In genomic region chr14:63663428-63664142, GRCh38 we compare ENCODE assay signal across 20 cellular contexts. TPM values are rescaled to one million over a fixed set of nuclear protein-coding genes. Genes with fewer than 3 reads are reported as not detected.
A peak's percentile ranks its signal among the peaks of the same experiment; 100 is the strongest.
DNase-seq lines count a peak whose midpoint lies in the region; ATAC-seq lines count a peak whose summit lies in the region.
"Had no signal": no experiment of that assay in that cellular context is flagged by ENCODE, and none has a peak within 500 bp of the region (broad histone marks: within the 10 kb centered on the region; RNA-seq: fewer than 3 reads in every experiment).

No MANE protein-coding gene starts in this region.

- no peaks in the 10 kb centered on the region for H3K27me3 ChIP-seq in MG63
- H3K27me3 ChIP-seq: esophagus squamous epithelium, right atrium auricular region had no signal

- no peak overlapping the region for H3K27ac ChIP-seq in substantia nigra (ENCODE audit: low read depth, low read length, poor library complexity, severe bottlenecking)
- H3K27ac ChIP-seq: esophagus squamous epithelium, right atrium auricular region had no signal

- H3K9me3 Mint-ChIP-seq in natural killer cell treated with Interleukin-12 subunit alpha and Interleukin-12 subunit beta and Interleukin-15 and Interleukin-18, amount 100 ng/mL, for 72 hours: no peaks in the 10 kb centered on the region
- H3K9me3 Mint-ChIP-seq: activated T-cell treated with anti-CD3 and anti-CD28 coated beads, Interleukin-2, amount 50 U/mL, for 24 hours; nephron had no signal

- no peak overlapping the region for H3K4me3 ChIP-seq in MG63
- H3K4me3 ChIP-seq: esophagus squamous epithelium, right atrium auricular region had no signal

- H3K9me3 ChIP-seq in MG63: no peaks in the 10 kb centered on the region
- H3K9me3 ChIP-seq: esophagus squamous epithelium, right atrium auricular region had no signal

- no peak overlapping the region for H3K27ac Mint-ChIP-seq in natural killer cell treated with Interleukin-12 subunit alpha and Interleukin-12 subunit beta and Interleukin-15 and Interleukin-18, amount 100 ng/mL, for 72 hours
- H3K27ac Mint-ChIP-seq: activated T-cell treated with anti-CD3 and anti-CD28 coated beads, Interleukin-2, amount 50 U/mL, for 24 hours; nephron had no signal

- H3K36me3 Mint-ChIP-seq in natural killer cell treated with Interleukin-12 subunit alpha and Interleukin-12 subunit beta and Interleukin-15 and Interleukin-18, amount 100 ng/mL, for 72 hours: no peaks in the 10 kb centered on the region

- no peaks in the 10 kb centered on the region for H3K4me1 Mint-ChIP-seq in natural killer cell treated with Interleukin-12 subunit alpha and Interleukin-12 subunit beta and Interleukin-15 and Interleukin-18, amount 100 ng/mL, for 72 hours (ENCODE audit: low read depth in 2 of 2)
- H3K4me1 Mint-ChIP-seq: nephron had no signal

- ATAC-seq in GM18909 (IDR thresholded peaks at IDR 0.05; ENCODE audit: poor library complexity, unreplicated experiment) (peak; percentile 42), GM21515 (IDR thresholded peaks at IDR 0.05; ENCODE audit: unreplicated experiment) (no peak)
- peak; percentile 53 to 56 for ATAC-seq in natural killer cell treated with Interleukin-12 subunit alpha and Interleukin-12 subunit beta and Interleukin-15 and Interleukin-18, amount 100 ng/mL, for 72 hours
- ATAC-seq: left ventricle myocardium superior had no signal

- H3K4me3 Mint-ChIP-seq in natural killer cell treated with Interleukin-12 subunit alpha and Interleukin-12 subunit beta and Interleukin-15 and Interleukin-18, amount 100 ng/mL, for 72 hours: no peak overlapping the region
- H3K4me3 Mint-ChIP-seq: activated T-cell treated with anti-CD3 and anti-CD28 coated beads, Interleukin-2, amount 50 U/mL, for 24 hours; CD14-positive monocyte; nephron had no signal

- DNase-seq in MG63: peak; percentile 6
- peak; percentile 9 for DNase-seq in dermis blood vessel endothelial cell
- no peak for DNase-seq in natural killer cell treated with Interleukin-12 subunit alpha and Interleukin-12 subunit beta and Interleukin-15 and Interleukin-18, amount 100 ng/mL, for 72 hours (ENCODE audit: low spot score)
- DNase-seq in NCI-H446 treated with DMSO at 0.1 percent for 48 hours (lab: John Stamatoyannopoulos, UW): no peak
- no peak for DNase-seq in stimulated activated CD4-positive, alpha-beta T cell treated with anti-CD3 and anti-CD28 coated beads, Interleukin-4, amount 100 ng/mL, for 24 hours
- DNase-seq in substantia nigra (lab: John Stamatoyannopoulos, UW): no peak
- DNase-seq: activated CD4-positive, CD25-positive, alpha-beta regulatory T cell treated with anti-CD3 and anti-CD28 coated beads, Interleukin-2, amount 50 U/mL, for 72 hours; activated T-cell treated with anti-CD3 and anti-CD28 coated beads, Interleukin-2, amount 50 U/mL, for 24 hours; amniotic stem cell; cortex of kidney; esophagus squamous epithelium; hippocampal formation; left ventricle myocardium superior; NCI-H2029 treated with DMSO at 0.1 percent for 48 hours; stimulated activated CD4-positive, alpha-beta T cell treated with anti-CD3 and anti-CD28 coated beads, Interleukin-2, amount 100 ng/mL, for 48 hours had no signal

- no peaks in the 10 kb centered on the region for H3K27me3 Mint-ChIP-seq in natural killer cell treated with Interleukin-12 subunit alpha and Interleukin-12 subunit beta and Interleukin-15 and Interleukin-18, amount 100 ng/mL, for 72 hours
- H3K27me3 Mint-ChIP-seq: activated T-cell treated with anti-CD3 and anti-CD28 coated beads, Interleukin-2, amount 50 U/mL, for 24 hours had no signal

- no peaks in the 10 kb centered on the region for H3K36me3 ChIP-seq in MG63
- H3K36me3 ChIP-seq: esophagus squamous epithelium, right atrium auricular region had no signal

RNA-seq across cellular contexts. Expression of gene WDR89, which starts 21.9 kb away (rescaled TPM):
- total RNA-seq in MG63 (2014; rRNA removed; shearing (Covaris generic); ENCODE audit: low replicate concordance): 11.3 and 22.9 TPM in 2 replicates
- 19.0 and 20.9 TPM in 2 replicates for total RNA-seq in dermis blood vessel endothelial cell
- 10 to 100 TPM; 22.3 to 22.7 TPM for total RNA-seq in natural killer cell treated with Interleukin-12 subunit alpha and Interleukin-12 subunit beta and Interleukin-15 and Interleukin-18, amount 100 ng/mL, for 72 hours

Comparison
In these comparisons a context has a peak if more than half of its experiments do, and no peak if none do; other contexts are left out.
1. DNase-seq: peak in MG63 (single experiment) and dermis blood vessel endothelial cell (single experiment); none in natural killer cell treated with Interleukin-12 subunit alpha and Interleukin-12 subunit beta and Interleukin-15 and Interleukin-18, amount 100 ng/mL, for 72 hours (single experiment), NCI-H446 treated with DMSO at 0.1 percent for 48 hours (single experiment), stimulated activated CD4-positive, alpha-beta T cell treated with anti-CD3 and anti-CD28 coated beads, Interleukin-4, amount 100 ng/mL, for 24 hours (single experiment) and substantia nigra (0 of 49).